22 cellular contexts compared by ENCODE assay signal in the genomic region with DNA sequence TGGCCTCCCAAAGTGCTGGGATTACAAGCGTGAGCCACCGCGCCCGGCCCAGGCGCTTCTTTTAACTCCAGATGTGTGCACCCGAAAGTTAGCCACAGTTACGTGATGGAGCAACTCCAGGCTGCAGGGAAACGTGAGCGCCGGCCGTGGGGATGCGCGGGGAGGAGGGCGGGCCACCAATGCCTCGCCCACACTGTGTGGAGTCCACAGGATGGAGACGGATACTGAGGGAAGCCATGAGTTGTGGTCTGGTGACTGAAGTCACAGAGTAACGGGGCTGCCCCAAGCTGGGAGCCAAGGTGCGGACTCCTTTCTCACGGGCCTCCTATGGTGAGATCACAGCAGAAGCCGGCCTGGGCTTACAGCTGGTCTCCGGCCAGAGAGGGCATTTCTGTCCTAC. TPM values are rescaled to one million over a fixed set of nuclear protein-coding genes. Genes with fewer than 3 reads are reported as not detected.
DNase-seq lines count a peak whose midpoint lies in the region; ATAC-seq, FAIRE-seq and TF ChIP-seq lines count a peak whose summit lies in the region.
"Had no signal": no experiment of that assay in that cellular context is flagged by ENCODE, and none has a peak within 500 bp of the region (broad histone marks: within the 10 kb centered on the region; RNA-seq: fewer than 3 reads in every experiment).

No MANE protein-coding gene starts in this region.

- no peak overlapping the region for H2AK5ac ChIP-seq in neuronal stem cell (ENCODE audit: low read depth, low read length)

- H3K36me3 Mint-ChIP-seq in activated CD4-positive, alpha-beta T cell treated with anti-CD3 and anti-CD28 coated beads for 36 hours (ENCODE audit: low read depth), result peaks cover 18% of the 10 kb centered on the region

- H3K9ac ChIP-seq in HepG2 (ENCODE audit: insufficient read depth, low read depth, low read length) (no peak overlapping the region), neuronal stem cell (ENCODE audit: low read depth, low read length, poor library complexity) (no peak overlapping the region)
- H3K9ac ChIP-seq: BLaER1, GM23248 had no signal

- no peak for TF ChIP-seq CTCF in HepG2 (CRISPR knock-in tag; IDR thresholded peaks at IDR 0.05)
- TF ChIP-seq CTCF in right lobe of liver (IDR thresholded peaks at IDR 0.05), result no peak
- TF ChIP-seq CTCF in VCaP (conservative IDR thresholded peaks at IDR 0.05), result no peak

- H3K27me3 Mint-ChIP-seq in activated CD4-positive, alpha-beta T cell treated with anti-CD3 and anti-CD28 coated beads for 36 hours, result no peaks in the 10 kb centered on the region
- H3K27me3 Mint-ChIP-seq: CD4-positive, CD25-positive, alpha-beta regulatory T cell had no signal

- no peak overlapping the region for H4K91ac ChIP-seq in neuronal stem cell (ENCODE audit: low read depth, low read length, poor library complexity)

- TF ChIP-seq POLR2A in HepG2 (IDR thresholded peaks at IDR 0.05; ENCODE audit: insufficient read depth in 1 of 2, low read depth in 2 of 2, low read length in 2 of 2) (no peak), right lobe of liver (IDR thresholded peaks at IDR 0.05) (no peak)

- H3K18ac ChIP-seq in neuronal stem cell (ENCODE audit: low read length), result peak overlapping the region; percentile 64

- in situ Hi-C loops in HepG2 (cut with HindIII; ENCODE audit: extremely low pct_ligation_motif_present, low pct_unique_long_range_greater_than_20kb), result no loop called here

- H3K9me3 Mint-ChIP-seq in activated CD4-positive, alpha-beta T cell treated with anti-CD3 and anti-CD28 coated beads for 36 hours (ENCODE audit: low read depth), result no peaks in the 10 kb centered on the region
- H3K9me3 Mint-ChIP-seq: CD4-positive, CD25-positive, alpha-beta regulatory T cell; CD8-positive, alpha-beta T cell; H9 had no signal

- H3K23ac ChIP-seq in neuronal stem cell (ENCODE audit: low read depth, low read length, poor library complexity), result peak overlapping the region; percentile 85

- H3K4me1 Mint-ChIP-seq in activated CD4-positive, alpha-beta T cell treated with anti-CD3 and anti-CD28 coated beads for 36 hours, result peaks cover 12% of the 10 kb centered on the region

- H2BK15ac ChIP-seq in neuronal stem cell (ENCODE audit: low read length), result no peak overlapping the region

- CTCF ChIA-PET in HepG2 (lab: Yijun Ruan, JAX; ENCODE audit: low intra/inter-chr PET ratio, low total read pairs), result no interaction called here
- CTCF ChIA-PET in activated CD4-positive, alpha-beta T cell treated with anti-CD3 and anti-CD28 coated beads for 36 hours (lab: Charles Lee), result interaction anchor here (1.0 kb wide), 1 partner anchor 10 kb away, joined by 4 read pairs; no protein-coding TSS in a partner anchor

- H3K27ac ChIP-seq in HepG2 (ENCODE audit: extremely low read length, insufficient read depth, low read length) (no peak overlapping the region), right lobe of liver (no peak overlapping the region), VCaP (peak overlapping the region; percentile 68), neuronal stem cell (replicated peaks; ENCODE audit: low read length) (no peak overlapping the region)
- H3K27ac ChIP-seq: BLaER1, C4-2B, GM23248 had no signal

- H2BK120ac ChIP-seq in neuronal stem cell (ENCODE audit: low read depth, low read length), result no peak overlapping the region

- peaks cover 8% of the 10 kb centered on the region for H3K79me2 ChIP-seq in HepG2 (ENCODE audit: insufficient read depth, low read length)

- H2BK12ac ChIP-seq in neuronal stem cell (ENCODE audit: low read length), result no peak overlapping the region

- H3K27me3 ChIP-seq in HepG2 (ENCODE audit: control insufficient read depth in 1 of 2, insufficient read depth in 2 of 2, low read length in 2 of 2), result no peaks in the 10 kb centered on the region
- no peaks in the 10 kb centered on the region for H3K27me3 ChIP-seq in right lobe of liver
- H3K27me3 ChIP-seq in neuronal stem cell (ENCODE audit: control insufficient read depth in 3 of 3, insufficient read depth in 3 of 3, low read depth in 1 of 3, low read length in 3 of 3), result no peaks in the 10 kb centered on the region
- H3K27me3 ChIP-seq: BLaER1 had no signal

- ATAC-seq in HepG2 (0 out of 3 replicates have a peak, but pooled peaks have one; percentile 4), right lobe of liver (no peak), HG03521 (IDR thresholded peaks at IDR 0.05; ENCODE audit: unreplicated experiment) (no peak)
- no peak for ATAC-seq in activated CD4-positive, alpha-beta T cell treated with anti-CD3 and anti-CD28 coated beads for 36 hours
- ATAC-seq: CD8-positive, alpha-beta T cell; GM12878; HCT116 had no signal

- no TSS peak for BruUV-seq in HepG2 (replicated peaks; lab: Mats Ljungman, UMichigan)

- peaks cover 18 to 30% of the 10 kb centered on the region in 2 experiments; a peak in 4 of 5 replicates for H3K36me3 ChIP-seq in HepG2 (replicated peaks in 1 of 2; ENCODE audit: control insufficient read depth in 1 of 2, insufficient read depth in 2 of 2, low read length in 2 of 2)
- H3K36me3 ChIP-seq in right lobe of liver, result peaks cover 0 to 9% (median 0%) of the 10 kb centered on the region in 4 donors
- peaks cover 10 to 37% of the 10 kb centered on the region in 2 donors for H3K36me3 ChIP-seq in neuronal stem cell (replicated peaks in 1 of 2; ENCODE audit: control insufficient read depth in 2 of 2, insufficient read depth in 2 of 2, low read length in 2 of 2)

- H3K4ac ChIP-seq in neuronal stem cell (ENCODE audit: low read length), result no peak overlapping the region

- peaks cover 7% of the 10 kb centered on the region for H3K79me1 ChIP-seq in neuronal stem cell (ENCODE audit: low read depth, low read length)

- no peak overlapping the region for H2BK5ac ChIP-seq in neuronal stem cell (ENCODE audit: low read length)

- POLR2A ChIA-PET in HepG2 (lab: Yijun Ruan, JAX), result no interaction called here
- POLR2A ChIA-PET in activated CD4-positive, alpha-beta T cell treated with anti-CD3 and anti-CD28 coated beads for 36 hours (lab: Charles Lee), result no interaction called here

- peaks cover 4% of the 10 kb centered on the region; the same call in 1 of the 2 replicates for H3K4me1 ChIP-seq in HepG2 (ENCODE audit: insufficient read depth, low read length)
- H3K4me1 ChIP-seq in right lobe of liver, result peaks cover 0 to under 1% (median 0%) of the 10 kb centered on the region in 4 donors
- peaks cover 0 to 3% of the 10 kb centered on the region in 2 donors for H3K4me1 ChIP-seq in neuronal stem cell (ENCODE audit: control insufficient read depth in 2 of 2, insufficient read depth in 1 of 2, low read depth in 1 of 2, low read length in 2 of 2)

- intact Hi-C loops in HepG2 (cut with micrococcal nuclease; ENCODE audit: unreplicated experiment) (no loop called here), right lobe of liver (cut with DNase I) (no loop called here)
- intact Hi-C loops in activated CD4-positive, alpha-beta T cell treated with anti-CD3 and anti-CD28 coated beads for 36 hours (cut with DNase I, micrococcal nuclease), result no loop called here

- H4K8ac ChIP-seq in neuronal stem cell (ENCODE audit: low read depth, low read length), result no peak overlapping the region

- H3K4me3 ChIP-seq in HepG2 (replicated peaks in 1 of 3; ENCODE audit: insufficient read depth in 1 of 3, low read depth in 2 of 3, low read length in 3 of 3) (no peak overlapping the region), right lobe of liver (no peak overlapping the region), neuronal stem cell (ENCODE audit: low read length in 2 of 2) (no peak overlapping the region)
- H3K4me3 ChIP-seq: BLaER1, GM12878, GM23248 had no signal

- no peak overlapping the region for H3K4me2 ChIP-seq in HepG2 (ENCODE audit: low read depth, low read length)
- H3K4me2 ChIP-seq in neuronal stem cell (ENCODE audit: insufficient read depth, low read length, poor library complexity, severe bottlenecking), result no peak overlapping the region
- H3K4me2 ChIP-seq: BLaER1 had no signal

- DNase-seq in HepG2 (ENCODE audit: low spot score) (no peak), right lobe of liver (no peak), neuronal stem cell (ENCODE audit: low spot score) (no peak), DMS153 (lab: John Stamatoyannopoulos, UW) (no peak)
- no peak for DNase-seq in activated CD4-positive, alpha-beta T cell treated with anti-CD3 and anti-CD28 coated beads for 36 hours
- DNase-seq: Caco-2; CD4-positive, CD25-positive, alpha-beta regulatory T cell; CD8-positive, alpha-beta T cell; DMS79; EL; GDM1; GM23248; H9 had no signal

- no peaks in the 10 kb centered on the region for H3K9me3 ChIP-seq in HepG2 (ENCODE audit: low read length)
- no peaks in the 10 kb centered on the region for H3K9me3 ChIP-seq in right lobe of liver
- H3K9me3 ChIP-seq in neuronal stem cell (replicated peaks in 1 of 2; ENCODE audit: control insufficient read depth in 2 of 2, insufficient read depth in 1 of 2, low read depth in 1 of 2, low read length in 2 of 2), result no peaks in the 10 kb centered on the region
- H3K9me3 ChIP-seq: BLaER1, Caco-2 had no signal

- H3K4me3 Mint-ChIP-seq in activated CD4-positive, alpha-beta T cell treated with anti-CD3 and anti-CD28 coated beads for 36 hours, result no peak overlapping the region
- H3K4me3 Mint-ChIP-seq: CD4-positive, CD25-positive, alpha-beta regulatory T cell; CD8-positive, alpha-beta T cell; H9 had no signal

- no peak for TF ChIP-seq RAD21 in HepG2 (CRISPR knock-in tag; IDR thresholded peaks at IDR 0.05)

- TF ChIP-seq EP300 in HepG2 (IDR thresholded peaks at IDR 0.05; ENCODE audit: low read depth in 2 of 2, low read length in 2 of 2), result no peak
- TF ChIP-seq EP300 in HepG2 (CRISPR knock-in tag; IDR thresholded peaks at IDR 0.05; ENCODE audit: borderline replicate concordance), result no peak

- H4K20me1 ChIP-seq in HepG2 (ENCODE audit: insufficient read depth, low read length), result peaks cover 22% of the 10 kb centered on the region

- H2AFZ ChIP-seq in HepG2 (ENCODE audit: low read length) (no peak overlapping the region), neuronal stem cell (ENCODE audit: low read length) (no peak overlapping the region)
- H2AFZ ChIP-seq: GM23248 had no signal

- H3K27ac Mint-ChIP-seq in activated CD4-positive, alpha-beta T cell treated with anti-CD3 and anti-CD28 coated beads for 36 hours, result no peak overlapping the region
- H3K27ac Mint-ChIP-seq: CD4-positive, CD25-positive, alpha-beta regulatory T cell; CD8-positive, alpha-beta T cell; H9 had no signal

- no peak for FAIRE-seq in HepG2 (lab: Jason Lieb, UNC)
- FAIRE-seq: GM12878, GM19239 had no signal

- peak overlapping the region; percentile 31 for H3K14ac ChIP-seq in neuronal stem cell (ENCODE audit: low read length)

- WGBS in HepG2 (ENCODE audit: low lambda C conversion rate), result 90% methylated on average over 21 of the region's 21 CpGs
- WGBS in right lobe of liver (ENCODE audit: insufficient coverage, low coverage, low lambda C conversion rate, missing lambda C conversion rate), result 89% methylated on average over 7 of the region's 21 CpGs
- no CpG with 5 or more reads among the region's 21 CpGs for WGBS in neuronal stem cell (ENCODE audit: extremely low coverage in 2 of 2, insufficient read length in 2 of 2, insufficient replicate concordance in 1 of 2), 2 donors

RNA-seq across cellular contexts. Expression of a gene that starts 23.2 kb away (rescaled TPM):
- total RNA-seq in HepG2 (2016; rRNA removed; fragmentation: Illumina TruSeq; extraction: Trizol) (37.7 and 39.8 TPM in 2 replicates), right lobe of liver (10 to 100 TPM; 16.4 to 23.6 (median 21.1) TPM)
- 15.1 and 15.2 TPM in 2 replicates for total RNA-seq in HepG2 (2016; cell fraction: cytosol; rRNA removed; fragmentation: Illumina TruSeq; extraction: Trizol; ENCODE audit: low read depth)
- total RNA-seq in HepG2 (2016; cell fraction: insoluble cytoplasmic fraction; rRNA removed; fragmentation: Illumina TruSeq; extraction: Trizol), result 35.8 and 37.7 TPM in 2 replicates
- 41.8 and 42.4 TPM in 2 replicates for total RNA-seq in HepG2 (2016; cell fraction: membrane; rRNA removed; fragmentation: Illumina TruSeq; extraction: Trizol)
- total RNA-seq in HepG2 (2016; cell fraction: nucleus; rRNA removed; fragmentation: Illumina TruSeq; extraction: Trizol), result 28.2 and 31.2 TPM in 2 replicates
- polyA plus RNA-seq in HepG2 (2011; rRNA removed), result 34.5 and 36.4 TPM in 2 replicates
- 27.2 and 28.5 TPM in 2 replicates for polyA plus RNA-seq in HepG2 (2011; cell fraction: cytosol; rRNA removed)
- 36.7 and 41.9 TPM in 2 replicates for polyA plus RNA-seq in HepG2 (2011; cell fraction: nucleus; rRNA removed)
- 36.8 and 38.5 TPM in 2 replicates for polyA plus RNA-seq in HepG2 (2012)
- 9.5 and 11.3 TPM in 2 replicates for polyA plus RNA-seq in HepG2 (2016; cell fraction: cytosol; fragmentation: Illumina TruSeq; extraction: Trizol; ENCODE audit: low read depth)
- polyA plus RNA-seq in HepG2 (2016; cell fraction: insoluble cytoplasmic fraction; fragmentation: Illumina TruSeq; extraction: Trizol; ENCODE audit: low read depth), result 51.6 and 60.0 TPM in 2 replicates
- 29.6 and 31.9 TPM in 2 replicates for polyA plus RNA-seq in HepG2 (2016; cell fraction: membrane; fragmentation: Illumina TruSeq; extraction: Trizol; ENCODE audit: low read depth)
- polyA plus RNA-seq in HepG2 (2016; cell fraction: nucleus; fragmentation: Illumina TruSeq; extraction: Trizol; ENCODE audit: insufficient read depth, low read depth), result 75.9 and 78.1 TPM in 2 replicates
- 40.3 and 47.9 TPM in 2 replicates for polyA minus RNA-seq in HepG2 (2011; rRNA and poly(A)+ RNA removed; ENCODE audit: low replicate concordance)
- 30.1 and 32.4 TPM in 2 replicates for polyA minus RNA-seq in HepG2 (2011; cell fraction: cytosol; rRNA and poly(A)+ RNA removed)
- polyA minus RNA-seq in HepG2 (2011; cell fraction: nucleus; rRNA and poly(A)+ RNA removed), result 17.8 and 21.1 TPM in 2 replicates
- polyA plus RNA-seq in neuronal stem cell (2013, experiment 1 of 2), result 33.5 TPM
- 33.7 TPM for polyA plus RNA-seq in neuronal stem cell (2013, experiment 2 of 2)
- 10 to 100 TPM; 32.2 to 32.6 TPM for total RNA-seq in activated CD4-positive, alpha-beta T cell treated with anti-CD3 and anti-CD28 coated beads for 36 hours

RNA-seq across cellular contexts. Expression of a gene that starts 43.0 kb away (rescaled TPM):
- 0.20 and 0.27 TPM in 2 replicates for total RNA-seq in HepG2 (2016; rRNA removed; fragmentation: Illumina TruSeq; extraction: Trizol)
- total RNA-seq in HepG2 (2016; cell fraction: cytosol; rRNA removed; fragmentation: Illumina TruSeq; extraction: Trizol; ENCODE audit: low read depth), result not detected in 2 replicates
- total RNA-seq in HepG2 (2016; cell fraction: insoluble cytoplasmic fraction; rRNA removed; fragmentation: Illumina TruSeq; extraction: Trizol), result 0.33 and 0.45 TPM in 2 replicates
- total RNA-seq in HepG2 (2016; cell fraction: membrane; rRNA removed; fragmentation: Illumina TruSeq; extraction: Trizol), result 0.12 and 0.17 TPM in 2 replicates
- total RNA-seq in HepG2 (2016; cell fraction: nucleus; rRNA removed; fragmentation: Illumina TruSeq; extraction: Trizol), result 0.28 and 0.53 TPM in 2 replicates
- 5.1 and 8.6 TPM in 2 replicates for polyA plus RNA-seq in HepG2 (2011; rRNA removed)
- polyA plus RNA-seq in HepG2 (2011; cell fraction: cytosol; rRNA removed), result 4.3 and 7.9 TPM in 2 replicates
- 81.1 and 86.7 TPM in 2 replicates for polyA plus RNA-seq in HepG2 (2011; cell fraction: nucleus; rRNA removed)
- polyA plus RNA-seq in HepG2 (2012), result 2.6 and 6.6 TPM in 2 replicates
- polyA plus RNA-seq in HepG2 (2016; cell fraction: cytosol; fragmentation: Illumina TruSeq; extraction: Trizol; ENCODE audit: low read depth), result 0.14 TPM in 1 of 2 replicates, not detected in the other
- polyA plus RNA-seq in HepG2 (2016; cell fraction: insoluble cytoplasmic fraction; fragmentation: Illumina TruSeq; extraction: Trizol; ENCODE audit: low read depth), result 0.37 TPM in 1 of 2 replicates, not detected in the other
- 0.29 TPM in 1 of 2 replicates, not detected in the other for polyA plus RNA-seq in HepG2 (2016; cell fraction: membrane; fragmentation: Illumina TruSeq; extraction: Trizol; ENCODE audit: low read depth)
- 0.62 and 0.85 TPM in 2 replicates for polyA plus RNA-seq in HepG2 (2016; cell fraction: nucleus; fragmentation: Illumina TruSeq; extraction: Trizol; ENCODE audit: insufficient read depth, low read depth)
- polyA minus RNA-seq in HepG2 (2011; rRNA and poly(A)+ RNA removed; ENCODE audit: low replicate concordance), result 0.37 and 4.3 TPM in 2 replicates
- 2.0 and 2.2 TPM in 2 replicates for polyA minus RNA-seq in HepG2 (2011; cell fraction: cytosol; rRNA and poly(A)+ RNA removed)
- polyA minus RNA-seq in HepG2 (2011; cell fraction: nucleus; rRNA and poly(A)+ RNA removed), result 6.4 and 9.9 TPM in 2 replicates
- total RNA-seq in right lobe of liver, result not detected
- 0.03 TPM for polyA plus RNA-seq in neuronal stem cell (2013, experiment 1 of 2)
- 0.06 TPM for polyA plus RNA-seq in neuronal stem cell (2013, experiment 2 of 2)
- total RNA-seq in activated CD4-positive, alpha-beta T cell treated with anti-CD3 and anti-CD28 coated beads for 36 hours, result under 1 TPM in 1 of 2 experiments, not detected in 1; 0.14 TPM
- total RNA-seq: A172; A673; CD4-positive, CD25-positive, alpha-beta regulatory T cell; GM12878; GM23248; H9 had no signal
- polyA plus RNA-seq: CD4-positive, CD25-positive, alpha-beta regulatory T cell; GM23248 had no signal
